Comparison of ENCODE assay signal across 8 cellular contexts in genomic region chr10:73781879-73782748, GRCh38. TPM values are rescaled to one million over a fixed set of nuclear protein-coding genes. Genes with fewer than 3 reads are reported as not detected.
DNase-seq lines count a peak whose midpoint lies in the region; ATAC-seq and TF ChIP-seq lines count a peak whose summit lies in the region.

TSS of gene CHCHD1 (plus strand) at chr10:73782048. CDS start at chr10:73782076, 28 bp downstream.

- no peak within 1 kb of the TSS for H2BK120ac ChIP-seq in mesenchymal stem cell (ENCODE audit: low read depth, low read length)

- H3K27me3 Mint-ChIP-seq in effector memory CD8-positive, alpha-beta T cell, result no peaks in the 10 kb centered on the region

- H3K9me3 Mint-ChIP-seq in effector memory CD8-positive, alpha-beta T cell, result no peaks in the 10 kb centered on the region

- DNase-seq in BE2C (peak; percentile 94), mesenchymal stem cell (peak; percentile 90)
- peak; percentile 84 for DNase-seq in NK-92 treated with Interleukin-12 subunit alpha and Interleukin-12 subunit beta, amount 100 ng/mL, for 24 hours (lab: John Stamatoyannopoulos, UW)
- peak; percentile 77 to 80 for DNase-seq in activated CD8-positive, alpha-beta memory T cell treated with anti-CD3 and anti-CD28 coated beads for 4 hours (ENCODE audit: low read depth in 2 of 2)
- peak; percentile 89 to 91 (median 90) for DNase-seq in effector memory CD8-positive, alpha-beta T cell
- DNase-seq in stimulated activated CD8-positive, alpha-beta memory T cell treated with anti-CD3 and anti-CD28 coated beads, Interleukin-12 subunit alpha, Interleukin-12 subunit beta, amount 100 ng/mL, for 24 hours (ENCODE audit: extremely low read depth), result peak; percentile 84

- peaks cover 5% of the 10 kb centered on the region for H3K36me3 ChIP-seq in BE2C
- peaks cover 16 to 27% of the 10 kb centered on the region in 2 experiments for H3K36me3 ChIP-seq in mesenchymal stem cell (ENCODE audit: control insufficient read depth in 1 of 2, insufficient read depth in 2 of 2, low read depth in 1 of 2, low read length in 2 of 2)

- H3K4me1 Mint-ChIP-seq in effector memory CD8-positive, alpha-beta T cell (ENCODE audit: low read depth in 2 of 2), result peaks cover 40 to 49% of the 10 kb centered on the region in 2 donors

- no peaks in the 10 kb centered on the region; the same call in 1 of the 2 replicates for H3K4me1 ChIP-seq in BE2C
- H3K4me1 ChIP-seq in mesenchymal stem cell (ENCODE audit: control insufficient read depth, insufficient read depth, low read depth, low read length), result peaks cover 7% of the 10 kb centered on the region

- H3K9ac ChIP-seq in mesenchymal stem cell (ENCODE audit: low read length), result peak within 1 kb of the TSS; percentile 95

- H3K23ac ChIP-seq in mesenchymal stem cell (ENCODE audit: low read length in 2 of 2), result peak within 1 kb of the TSS in 1 of 2 experiments; percentile 75

- H2AFZ ChIP-seq in mesenchymal stem cell (ENCODE audit: low read depth, low read length), result peak within 1 kb of the TSS; percentile 83

- peak within 1 kb of the TSS; percentile 91 for H4K91ac ChIP-seq in mesenchymal stem cell (ENCODE audit: low read length)

- H3K79me1 ChIP-seq in mesenchymal stem cell (replicated peaks; ENCODE audit: low read length, poor library complexity, severe bottlenecking), result peaks cover 8% of the 10 kb centered on the region

- ATAC-seq in GM19324 (IDR thresholded peaks at IDR 0.05; ENCODE audit: low FRiP score, unreplicated experiment) (peak; percentile 56), HG03571 (IDR thresholded peaks at IDR 0.05; ENCODE audit: unreplicated experiment) (peak; percentile 34)
- ATAC-seq in effector memory CD8-positive, alpha-beta T cell (replicated peaks), result peak; percentile 61

- peak within 1 kb of the TSS; percentile 76 for H3K27ac ChIP-seq in mesenchymal stem cell (ENCODE audit: low read length, poor library complexity, severe bottlenecking)

- H3K27ac Mint-ChIP-seq in effector memory CD8-positive, alpha-beta T cell, result peak within 1 kb of the TSS; percentile 96 to 97

- peak within 1 kb of the TSS in 1 of 2 experiments; percentile 68 for H3K14ac ChIP-seq in mesenchymal stem cell (ENCODE audit: low read length in 2 of 2)

- no peak within 1 kb of the TSS for H2BK12ac ChIP-seq in mesenchymal stem cell (ENCODE audit: low read length in 2 of 2)

- peak within 1 kb of the TSS; percentile 83 for H2BK15ac ChIP-seq in mesenchymal stem cell (ENCODE audit: low read depth, poor library complexity, severe bottlenecking)

- H3K36me3 Mint-ChIP-seq in effector memory CD8-positive, alpha-beta T cell (ENCODE audit: insufficient read depth), result peaks cover 57% of the 10 kb centered on the region

- TF ChIP-seq CTCF in BE2C (IDR thresholded peaks at IDR 0.05; ENCODE audit: low read depth, low read length), result no peak

- H3K27me3 ChIP-seq in BE2C (no peaks in the 10 kb centered on the region), mesenchymal stem cell (ENCODE audit: control insufficient read depth in 1 of 2, insufficient read depth in 1 of 2, low read length in 2 of 2) (no peaks in the 10 kb centered on the region)

- H3K4ac ChIP-seq in mesenchymal stem cell (ENCODE audit: low read depth in 1 of 2, low read length in 2 of 2), result peak within 1 kb of the TSS; percentile 77 to 99

- no peak within 1 kb of the TSS for H2AK5ac ChIP-seq in mesenchymal stem cell (ENCODE audit: low read length, severe bottlenecking)

- H3K4me3 Mint-ChIP-seq in effector memory CD8-positive, alpha-beta T cell, result peak within 1 kb of the TSS; percentile 93 to 98

- H3K4me3 ChIP-seq in BE2C (ENCODE audit: low read depth, low read length) (peak within 1 kb of the TSS; percentile 89), mesenchymal stem cell (ENCODE audit: insufficient read depth in 1 of 2, low read depth in 1 of 2, low read length in 2 of 2) (peak within 1 kb of the TSS; percentile 94 to 99)

- under 1% methylated on average over 55 of the region's 57 CpGs for WGBS in mesenchymal stem cell

- H3K9me3 ChIP-seq in BE2C (no peaks in the 10 kb centered on the region), mesenchymal stem cell (ENCODE audit: control insufficient read depth, low read length) (no peaks in the 10 kb centered on the region)

- peak within 1 kb of the TSS; percentile 93 to 99 for H3K18ac ChIP-seq in mesenchymal stem cell (ENCODE audit: low read depth in 1 of 2, low read length in 2 of 2)

- peak within 1 kb of the TSS; percentile 99 for H4K8ac ChIP-seq in mesenchymal stem cell (ENCODE audit: low read length)

- peak within 1 kb of the TSS; percentile 94 for H3K4me2 ChIP-seq in mesenchymal stem cell (ENCODE audit: low read length, poor library complexity, severe bottlenecking)

- peak within 1 kb of the TSS; percentile 77 for H2BK5ac ChIP-seq in mesenchymal stem cell (ENCODE audit: low read depth, low read length, poor library complexity, severe bottlenecking)

RNA-seq across cellular contexts. Expression of gene CHCHD1, which starts in this region (rescaled TPM):
- 162 TPM for polyA plus RNA-seq in BE2C (2012; ENCODE audit: insufficient read depth, insufficient read length, low read depth)
- polyA plus RNA-seq in mesenchymal stem cell (2013, experiment 1 of 2), result 112 TPM
- 116 TPM for polyA plus RNA-seq in mesenchymal stem cell (2013, experiment 2 of 2)

Comparison
In these comparisons a context has a peak if more than half of its experiments do, and no peak if none do; other contexts are left out.
1. Peak in every context shown above with its lines: DNase-seq, ATAC-seq, H3K4me3 ChIP-seq and H3K27ac ChIP-seq.